In genomic region chr19:10207026-10207425, GRCh38 we compare ENCODE assay signal across 1 cellular context.
TF ChIP-seq lines count a peak whose summit lies in the region.

No MANE protein-coding gene starts in this region.

TF ChIP-seq in HCT116, 20 proteins besides CTCF, POLR2A, EP300 and RAD21:
- peak; percentile 79 for TF ChIP-seq YY1 (IDR thresholded peaks at IDR 0.05; ENCODE audit: extremely low read depth, insufficient replicate concordance, low read depth, low read length)
- peak; percentile 65; the same call in 1 of the 2 replicates for TF ChIP-seq CBX3 (IDR thresholded peaks at IDR 0.05; ENCODE audit: low read depth)
- TF ChIP-seq ZNF274 (IDR thresholded peaks at IDR 0.05; ENCODE audit: low read depth, low read length) = no peak
